Comparison of ENCODE assay signal across 23 cellular contexts in genomic region chr14:80606347-80606772, GRCh38.
DNase-seq lines count a peak whose midpoint lies in the region; ATAC-seq and TF ChIP-seq lines count a peak whose summit lies in the region.
"Had no signal": no experiment of that assay in that cellular context is flagged by ENCODE, and none has a peak within 500 bp of the region (broad histone marks: within the 10 kb centered on the region; RNA-seq: fewer than 3 reads in every experiment).

No MANE protein-coding gene starts in this region.

- H3K9me3 Mint-ChIP-seq in T-helper 2 cell treated with Interferon-gamma antibody and Interleukin-4, amounts not matched to agents 5 μg/mL and 100 μg/mL, for 36 hours, result no peaks in the 10 kb centered on the region
- H3K9me3 Mint-ChIP-seq: activated naive CD4-positive, alpha-beta T cell treated with anti-CD3 and anti-CD28 coated beads, Interleukin-2, amount 50 U/mL, for 24 hours; CD4-positive, alpha-beta memory T cell; nephron; stimulated activated effector memory CD8-positive, alpha-beta T cell treated with anti-CD3 and anti-CD28 coated beads, Interleukin-12 subunit alpha, Interleukin-12 subunit beta, amount 100 ng/mL, for 72 hours had no signal

- H3K36me3 Mint-ChIP-seq in T-helper 2 cell treated with Interferon-gamma antibody and Interleukin-4, amounts not matched to agents 5 μg/mL and 100 μg/mL, for 36 hours (ENCODE audit: low read depth), result no peaks in the 10 kb centered on the region
- H3K36me3 Mint-ChIP-seq: activated naive CD4-positive, alpha-beta T cell treated with anti-CD3 and anti-CD28 coated beads, Interleukin-2, amount 50 U/mL, for 24 hours; stimulated activated effector memory CD8-positive, alpha-beta T cell treated with anti-CD3 and anti-CD28 coated beads, Interleukin-12 subunit alpha, Interleukin-12 subunit beta, amount 100 ng/mL, for 72 hours had no signal

- no peak for ATAC-seq in aorta (ENCODE audit: low FRiP score)
- no peak for ATAC-seq in GM18909 (IDR thresholded peaks at IDR 0.05; ENCODE audit: poor library complexity, unreplicated experiment)
- ATAC-seq: left lobe of liver; stimulated activated effector memory CD8-positive, alpha-beta T cell treated with anti-CD3 and anti-CD28 coated beads, Interleukin-12 subunit alpha, Interleukin-12 subunit beta, amount 100 ng/mL, for 72 hours had no signal

- H3K4me1 ChIP-seq in left ventricle myocardium inferior (peaks cover 6% of the 10 kb centered on the region), stomach (peaks cover 5 to 35% (median 22%) of the 10 kb centered on the region in 4 donors), aorta (ENCODE audit: control insufficient read depth in 1 of 2, insufficient read depth in 2 of 2, low read length in 2 of 2) (no peaks in the 10 kb centered on the region)

- no peaks in the 10 kb centered on the region for H3K4me1 Mint-ChIP-seq in T-helper 2 cell treated with Interferon-gamma antibody and Interleukin-4, amounts not matched to agents 5 μg/mL and 100 μg/mL, for 36 hours (ENCODE audit: low read depth)
- H3K4me1 Mint-ChIP-seq: activated naive CD4-positive, alpha-beta T cell treated with anti-CD3 and anti-CD28 coated beads, Interleukin-2, amount 50 U/mL, for 24 hours; nephron; stimulated activated effector memory CD8-positive, alpha-beta T cell treated with anti-CD3 and anti-CD28 coated beads, Interleukin-12 subunit alpha, Interleukin-12 subunit beta, amount 100 ng/mL, for 72 hours had no signal

- H3K27ac ChIP-seq in left ventricle myocardium inferior (replicated peaks) (peak overlapping the region; percentile 72), stomach (peak overlapping the region in 4 of 5 donors; percentile 11 to 40 (median 18)), aorta (ENCODE audit: low read depth in 1 of 2, low read length in 2 of 2) (no peak overlapping the region)
- H3K27ac ChIP-seq: suprapubic skin had no signal

- H3K4me3 Mint-ChIP-seq in T-helper 2 cell treated with Interferon-gamma antibody and Interleukin-4, amounts not matched to agents 5 μg/mL and 100 μg/mL, for 36 hours, result no peak overlapping the region
- H3K4me3 Mint-ChIP-seq: activated naive CD4-positive, alpha-beta T cell treated with anti-CD3 and anti-CD28 coated beads, Interleukin-2, amount 50 U/mL, for 24 hours; CD4-positive, alpha-beta memory T cell; nephron; stimulated activated effector memory CD8-positive, alpha-beta T cell treated with anti-CD3 and anti-CD28 coated beads, Interleukin-12 subunit alpha, Interleukin-12 subunit beta, amount 100 ng/mL, for 72 hours had no signal

- peak; percentile 32 to 75 for DNase-seq in NCI-H1930 (lab: John Stamatoyannopoulos, UW)
- peak; percentile 91 for DNase-seq in amniotic epithelial cell (ENCODE audit: low read depth)
- no peak for DNase-seq in left ventricle myocardium inferior
- DNase-seq in stomach, result no peak
- no peak for DNase-seq in aorta
- DNase-seq in T-helper 2 cell treated with Interferon-gamma antibody and Interleukin-4, amounts not matched to agents 5 μg/mL and 100 μg/mL, for 36 hours (ENCODE audit: low spot score), result no peak
- DNase-seq: activated CD4-positive, alpha-beta T cell treated with anti-CD3 and anti-CD28 coated beads for 48 hours; CD4-positive, alpha-beta memory T cell; cerebellar nuclear complex; DMS153; effector CD8-positive, alpha-beta T cell; midbrain; MM.1S; NCI-H146; NCI-H2171; NCI-H524; posterior cingulate gyrus had no signal

- H3K27me3 ChIP-seq in left ventricle myocardium inferior (ENCODE audit: low read depth), result no peaks in the 10 kb centered on the region
- H3K27me3 ChIP-seq in stomach, result no peaks in the 10 kb centered on the region
- no peaks in the 10 kb centered on the region for H3K27me3 ChIP-seq in aorta (ENCODE audit: control insufficient read depth in 1 of 2, insufficient read depth in 2 of 2, low read length in 1 of 2)
- H3K27me3 ChIP-seq: suprapubic skin had no signal

- no peak for TF ChIP-seq POLR2A in stomach (IDR thresholded peaks at IDR 0.05)

- H3K27ac Mint-ChIP-seq in T-helper 2 cell treated with Interferon-gamma antibody and Interleukin-4, amounts not matched to agents 5 μg/mL and 100 μg/mL, for 36 hours, result no peak overlapping the region
- H3K27ac Mint-ChIP-seq: activated naive CD4-positive, alpha-beta T cell treated with anti-CD3 and anti-CD28 coated beads, Interleukin-2, amount 50 U/mL, for 24 hours; CD4-positive, alpha-beta memory T cell; nephron; stimulated activated effector memory CD8-positive, alpha-beta T cell treated with anti-CD3 and anti-CD28 coated beads, Interleukin-12 subunit alpha, Interleukin-12 subunit beta, amount 100 ng/mL, for 72 hours had no signal

- intact Hi-C loops in left ventricle myocardium inferior (cut with micrococcal nuclease), result no loop called here
- intact Hi-C loops in stomach (cut with DNase I; ENCODE audit: low total_unique reads), result no loop called here
- intact Hi-C loops in aorta (cut with DNase I), result no loop called here

- H3K36me3 ChIP-seq in left ventricle myocardium inferior (no peaks in the 10 kb centered on the region), stomach (no peaks in the 10 kb centered on the region), aorta (ENCODE audit: control insufficient read depth in 1 of 2, insufficient read depth in 2 of 2, low read length in 1 of 2) (no peaks in the 10 kb centered on the region)
- H3K36me3 ChIP-seq: suprapubic skin had no signal

- H3K9me3 ChIP-seq in left ventricle myocardium inferior (replicated peaks), result no peaks in the 10 kb centered on the region
- no peaks in the 10 kb centered on the region for H3K9me3 ChIP-seq in stomach
- no peaks in the 10 kb centered on the region for H3K9me3 ChIP-seq in aorta (ENCODE audit: control insufficient read depth, low read length)
- H3K9me3 ChIP-seq: suprapubic skin had no signal

- no peaks in the 10 kb centered on the region for H3K27me3 Mint-ChIP-seq in T-helper 2 cell treated with Interferon-gamma antibody and Interleukin-4, amounts not matched to agents 5 μg/mL and 100 μg/mL, for 36 hours (ENCODE audit: low read depth)
- H3K27me3 Mint-ChIP-seq: activated naive CD4-positive, alpha-beta T cell treated with anti-CD3 and anti-CD28 coated beads, Interleukin-2, amount 50 U/mL, for 24 hours; CD4-positive, alpha-beta memory T cell had no signal

- TF ChIP-seq EP300 in stomach (IDR thresholded peaks at IDR 0.05), result no peak

- TF ChIP-seq CTCF in left ventricle myocardium inferior (IDR thresholded peaks at IDR 0.05; ENCODE audit: borderline replicate concordance) (no peak), stomach (IDR thresholded peaks at IDR 0.05) (no peak)

- H3K4me3 ChIP-seq in left ventricle myocardium inferior (no peak overlapping the region), stomach (no peak overlapping the region), aorta (ENCODE audit: low read length in 2 of 2) (no peak overlapping the region)
- H3K4me3 ChIP-seq: suprapubic skin had no signal

Comparison
In these comparisons a context has a peak if more than half of its experiments do, and no peak if none do; other contexts are left out.
1. DNase-seq: peak in NCI-H1930 (2 of 2) and amniotic epithelial cell (single experiment); none in left ventricle myocardium inferior (single experiment), stomach (single experiment), aorta (0 of 2) and T-helper 2 cell treated with Interferon-gamma antibody and Interleukin-4, amounts not matched to agents 5 μg/mL and 100 μg/mL, for 36 hours (single experiment).
2. H3K27ac ChIP-seq: peak in left ventricle myocardium inferior (single experiment) and stomach (4 of 5); none in aorta (0 of 2).